18 cellular contexts compared by ENCODE assay signal in genomic region chr13:98548230-98548629, GRCh38. TPM values are rescaled to one million over a fixed set of nuclear protein-coding genes. Genes with fewer than 3 reads are reported as not detected.
A peak's percentile ranks its signal among the peaks of the same experiment; 100 is the strongest.
DNase-seq lines count a peak whose midpoint lies in the region; ATAC-seq and TF ChIP-seq lines count a peak whose summit lies in the region.
"Had no signal": no experiment of that assay in that cellular context is flagged by ENCODE, and none has a peak within 500 bp of the region (broad histone marks: within the 10 kb centered on the region; RNA-seq: fewer than 3 reads in every experiment).

No MANE protein-coding gene starts in this region.

- H3K4me3 ChIP-seq in fibroblast of villous mesenchyme (ENCODE audit: low read depth, low read length) (no peak overlapping the region), thyroid gland (replicated peaks in 1 of 3) (no peak overlapping the region)
- H3K4me3 ChIP-seq: SJCRH30, uterus had no signal

- no peaks in the 10 kb centered on the region for H3K36me3 ChIP-seq in thyroid gland
- H3K36me3 ChIP-seq: uterus had no signal

- WGBS in thyroid gland, 2 donors: 90 to 98% methylated on average over 3 of the region's 3 CpGs

- DNase-seq in activated T-cell treated with anti-CD3 and anti-CD28 coated beads, Interleukin-2, amount 50 U/mL, for 4 hours: no peak
- no peak for DNase-seq in activated T-cell treated with anti-CD3 and anti-CD28 coated beads, Interleukin-2, amount 50 U/mL, for 1 hour
- DNase-seq in SHP77 (lab: John Stamatoyannopoulos, UW) (peak; percentile 69), fibroblast of villous mesenchyme (ENCODE audit: low read depth) (peak; percentile 14), posterior cingulate gyrus (no peak), thyroid gland (no peak), NCI-H1436 treated with DMSO at 0.1 percent for 48 hours (lab: John Stamatoyannopoulos, UW) (no peak)
- no peak for DNase-seq in stimulated activated naive B cell treated with anti-CD40 and anti-IgM and Interleukin-4, amounts not matched to agents 10 μg/mL and 1 μg/mL and 100 μg/mL, for 72 hours
- DNase-seq: ACHN; activated CD8-positive, alpha-beta T cell treated with anti-CD3 and anti-CD28 coated beads for 36 hours; activated naive CD4-positive, alpha-beta T cell treated with anti-CD3 and anti-CD28 coated beads, Interleukin-2, amount 10 ng/mL, durations not matched to agents 7 days and 5 days; Caco-2; central memory CD4-positive, alpha-beta T cell; NCI-H2081 treated with DMSO at 0.1 percent for 48 hours; SJCRH30; stimulated activated CD4-positive, alpha-beta T cell treated with anti-CD3 and anti-CD28 coated beads, Interleukin-2, amount 100 ng/mL, for 48 hours; T-helper 9 cell; uterus had no signal

- H3K27ac ChIP-seq in thyroid gland: no peak overlapping the region
- H3K27ac ChIP-seq: SJCRH30, uterus had no signal

- intact Hi-C loops in posterior cingulate gyrus (cut with DNase I) (no loop called here), thyroid gland (cut with DNase I) (no loop called here)

- no peaks in the 10 kb centered on the region for H3K9me3 ChIP-seq in thyroid gland
- H3K9me3 ChIP-seq: Caco-2, SJCRH30, uterus had no signal

- H3K27me3 ChIP-seq in thyroid gland: no peaks in the 10 kb centered on the region
- H3K27me3 ChIP-seq: SJCRH30, uterus had no signal

- no peaks in the 10 kb centered on the region for H3K27me3 Mint-ChIP-seq in activated T-cell treated with anti-CD3 and anti-CD28 coated beads, Interleukin-2, amount 50 U/mL, for 4 hours (ENCODE audit: low read depth)
- no peaks in the 10 kb centered on the region for H3K27me3 Mint-ChIP-seq in stimulated activated naive B cell treated with anti-CD40 and anti-IgM and Interleukin-4, amounts not matched to agents 10 μg/mL and 1 μg/mL and 100 μg/mL, for 72 hours
- H3K27me3 Mint-ChIP-seq: activated CD8-positive, alpha-beta T cell treated with anti-CD3 and anti-CD28 coated beads for 36 hours; activated naive CD4-positive, alpha-beta T cell treated with anti-CD3 and anti-CD28 coated beads, Interleukin-2, amount 10 ng/mL, durations not matched to agents 7 days and 5 days had no signal

- ATAC-seq in activated T-cell treated with anti-CD3 and anti-CD28 coated beads, Interleukin-2, amount 50 U/mL, for 4 hours: peak; percentile 32 to 42
- ATAC-seq in stimulated activated naive B cell treated with anti-CD40 and anti-IgM and Interleukin-4, amounts not matched to agents 10 μg/mL and 1 μg/mL and 100 μg/mL, for 72 hours (replicated peaks): no peak
- ATAC-seq: activated CD8-positive, alpha-beta T cell treated with anti-CD3 and anti-CD28 coated beads for 36 hours had no signal

- H3K9me3 Mint-ChIP-seq in activated T-cell treated with anti-CD3 and anti-CD28 coated beads, Interleukin-2, amount 50 U/mL, for 4 hours: no peaks in the 10 kb centered on the region
- H3K9me3 Mint-ChIP-seq in stimulated activated naive B cell treated with anti-CD40 and anti-IgM and Interleukin-4, amounts not matched to agents 10 μg/mL and 1 μg/mL and 100 μg/mL, for 72 hours: peaks cover 3 to 6% of the 10 kb centered on the region in 2 donors
- H3K9me3 Mint-ChIP-seq: activated naive CD4-positive, alpha-beta T cell treated with anti-CD3 and anti-CD28 coated beads, Interleukin-2, amount 10 ng/mL, durations not matched to agents 7 days and 5 days had no signal

- peaks cover 22% of the 10 kb centered on the region for H3K36me3 Mint-ChIP-seq in activated T-cell treated with anti-CD3 and anti-CD28 coated beads, Interleukin-2, amount 50 U/mL, for 4 hours (ENCODE audit: insufficient read depth)
- peaks cover 37 to 59% of the 10 kb centered on the region in 2 donors for H3K36me3 Mint-ChIP-seq in stimulated activated naive B cell treated with anti-CD40 and anti-IgM and Interleukin-4, amounts not matched to agents 10 μg/mL and 1 μg/mL and 100 μg/mL, for 72 hours

- no peak for TF ChIP-seq POLR2A in thyroid gland (IDR thresholded peaks at IDR 0.05)

- peak overlapping the region; percentile 65 for H3K27ac Mint-ChIP-seq in stimulated activated naive B cell treated with anti-CD40 and anti-IgM and Interleukin-4, amounts not matched to agents 10 μg/mL and 1 μg/mL and 100 μg/mL, for 72 hours
- H3K27ac Mint-ChIP-seq: activated naive CD4-positive, alpha-beta T cell treated with anti-CD3 and anti-CD28 coated beads, Interleukin-2, amount 10 ng/mL, durations not matched to agents 7 days and 5 days had no signal

- no peak overlapping the region for H3K4me3 Mint-ChIP-seq in activated T-cell treated with anti-CD3 and anti-CD28 coated beads, Interleukin-2, amount 50 U/mL, for 4 hours
- H3K4me3 Mint-ChIP-seq in stimulated activated naive B cell treated with anti-CD40 and anti-IgM and Interleukin-4, amounts not matched to agents 10 μg/mL and 1 μg/mL and 100 μg/mL, for 72 hours: no peak overlapping the region
- H3K4me3 Mint-ChIP-seq: activated CD8-positive, alpha-beta T cell treated with anti-CD3 and anti-CD28 coated beads for 36 hours; activated naive CD4-positive, alpha-beta T cell treated with anti-CD3 and anti-CD28 coated beads, Interleukin-2, amount 10 ng/mL, durations not matched to agents 7 days and 5 days had no signal

- peaks cover 82% of the 10 kb centered on the region for H3K4me1 Mint-ChIP-seq in activated T-cell treated with anti-CD3 and anti-CD28 coated beads, Interleukin-2, amount 50 U/mL, for 4 hours (ENCODE audit: low read depth)
- H3K4me1 Mint-ChIP-seq in stimulated activated naive B cell treated with anti-CD40 and anti-IgM and Interleukin-4, amounts not matched to agents 10 μg/mL and 1 μg/mL and 100 μg/mL, for 72 hours: peaks cover 62 to 97% of the 10 kb centered on the region in 2 donors

- TF ChIP-seq CTCF in fibroblast of villous mesenchyme (IDR thresholded peaks at IDR 0.05; ENCODE audit: insufficient read depth, low read depth, low read length) (no peak), thyroid gland (IDR thresholded peaks at IDR 0.05) (no peak)

- peaks cover 24 to 45% of the 10 kb centered on the region in 2 donors for H3K4me1 ChIP-seq in thyroid gland
- H3K4me1 ChIP-seq: SJCRH30 had no signal

RNA-seq across cellular contexts. Expression of gene STK24, which starts 28.7 kb away (rescaled TPM):
- total RNA-seq in activated T-cell treated with anti-CD3 and anti-CD28 coated beads, Interleukin-2, amount 50 U/mL, for 4 hours: 100 to 1,000 TPM; 135 to 152 (median 142) TPM
- total RNA-seq in fibroblast of villous mesenchyme: 55.7 and 56.6 TPM in 2 replicates
- total RNA-seq in thyroid gland: 100 to 1,000 TPM in 1 of 4 donors, 10 to 100 TPM in 3; 74.5 to 102 (median 90.7) TPM

Comparison
In these comparisons a context has a peak if more than half of its experiments do, and no peak if none do; other contexts are left out.
1. ATAC-seq: peak in activated T-cell treated with anti-CD3 and anti-CD28 coated beads, Interleukin-2, amount 50 U/mL, for 4 hours (2 of 2); none in stimulated activated naive B cell treated with anti-CD40 and anti-IgM and Interleukin-4, amounts not matched to agents 10 μg/mL and 1 μg/mL and 100 μg/mL, for 72 hours (0 of 2).
2. DNase-seq: peak in SHP77 (2 of 2) and fibroblast of villous mesenchyme (single experiment); none in activated T-cell treated with anti-CD3 and anti-CD28 coated beads, Interleukin-2, amount 50 U/mL, for 4 hours (single experiment), activated T-cell treated with anti-CD3 and anti-CD28 coated beads, Interleukin-2, amount 50 U/mL, for 1 hour (single experiment), stimulated activated naive B cell treated with anti-CD40 and anti-IgM and Interleukin-4, amounts not matched to agents 10 μg/mL and 1 μg/mL and 100 μg/mL, for 72 hours (single experiment), posterior cingulate gyrus (0 of 10), thyroid gland (0 of 2) and NCI-H1436 treated with DMSO at 0.1 percent for 48 hours (single experiment).